Comparison of ENCODE assay signal across 8 cellular contexts in the genomic region with DNA sequence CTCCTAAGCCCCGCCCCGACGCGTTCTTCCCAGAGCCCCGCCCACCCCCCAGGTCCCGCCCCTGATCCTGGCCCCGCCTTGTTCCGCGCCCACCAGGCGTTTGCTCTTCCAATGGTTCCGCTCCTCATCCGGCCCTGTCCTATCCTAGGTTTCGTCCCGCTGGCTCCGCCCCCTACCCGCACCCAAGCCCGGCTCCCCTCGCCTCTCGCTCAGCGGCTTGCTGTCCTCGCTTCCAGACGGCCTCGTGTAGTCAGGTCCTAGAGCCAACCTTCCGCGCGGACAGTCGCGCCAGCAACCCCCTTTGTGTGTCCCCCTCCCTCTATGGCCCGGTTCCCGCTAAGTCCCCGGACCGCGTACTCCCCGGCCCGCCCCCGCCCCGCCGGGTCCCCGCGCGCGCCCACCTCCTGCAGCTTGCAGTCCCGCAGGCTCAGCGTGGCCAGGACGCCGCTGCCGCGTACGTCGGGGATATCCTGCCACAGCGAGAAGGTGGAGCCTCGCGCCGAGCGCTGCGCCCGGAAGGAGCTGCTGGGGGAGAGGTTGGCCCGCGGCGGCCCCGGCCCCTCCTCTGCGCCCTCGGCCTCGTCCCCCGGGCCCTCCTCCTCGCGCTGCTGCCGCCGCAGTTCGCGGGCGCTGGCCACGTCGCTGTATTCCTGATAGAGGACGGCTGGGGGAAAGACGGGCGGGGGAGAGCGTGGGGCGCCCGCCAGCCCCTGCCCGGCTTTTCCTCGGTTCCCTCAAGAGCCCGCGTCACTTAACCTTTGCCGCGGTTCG. TPM values are rescaled to one million over a fixed set of nuclear protein-coding genes. Genes with fewer than 3 reads are reported as not detected.
DNase-seq lines count a peak whose midpoint lies in the region; TF ChIP-seq lines count a peak whose summit lies in the region.

No MANE protein-coding gene starts in this region.

- in situ Hi-C loops in SK-MEL-5 (cut with HindIII; ENCODE audit: low pct_unique_long_range_greater_than_20kb, low sequenced_read_pairs): no loop called here

- H3K4me1 ChIP-seq in thymus (ENCODE audit: control insufficient read depth, insufficient read depth, low read length): peaks cover 10% of the 10 kb centered on the region

- peak overlapping the region; percentile 97 for H3K27ac ChIP-seq in thymus (ENCODE audit: low read depth)

- under 1% methylated on average over 87 of the region's 87 CpGs for WGBS in thymus

- no peaks in the 10 kb centered on the region for H3K27me3 Mint-ChIP-seq in activated naive CD4-positive, alpha-beta T cell treated with anti-CD3 and anti-CD28 coated beads, Interleukin-2, amount 50 U/mL, for 24 hours
- H3K27me3 Mint-ChIP-seq in osteocyte (ENCODE audit: unreplicated experiment): no peaks in the 10 kb centered on the region

- peak overlapping the region; percentile 86 for H3K4me3 Mint-ChIP-seq in activated naive CD4-positive, alpha-beta T cell treated with anti-CD3 and anti-CD28 coated beads, Interleukin-2, amount 50 U/mL, for 24 hours
- H3K4me3 Mint-ChIP-seq in osteocyte (ENCODE audit: unreplicated experiment): peak overlapping the region; percentile 75

- TF ChIP-seq CTCF in HFF-Myc (IDR thresholded peaks at IDR 0.05; ENCODE audit: low read depth, low read length, missing control alignments): no peak
- no peak for TF ChIP-seq CTCF in NB4 (IDR thresholded peaks at IDR 0.05; ENCODE audit: low read depth, low read length)
- TF ChIP-seq CTCF in osteocyte (IDR thresholded peaks at IDR 0.05): no peak

- H3K4me1 Mint-ChIP-seq in activated naive CD4-positive, alpha-beta T cell treated with anti-CD3 and anti-CD28 coated beads, Interleukin-2, amount 50 U/mL, for 24 hours: peaks cover 23% of the 10 kb centered on the region
- H3K4me1 Mint-ChIP-seq in osteocyte (ENCODE audit: unreplicated experiment): peaks cover 23% of the 10 kb centered on the region

- H3K9me3 ChIP-seq in thymus (ENCODE audit: control insufficient read depth): no peaks in the 10 kb centered on the region

- peaks cover 2% of the 10 kb centered on the region for H3K36me3 Mint-ChIP-seq in activated naive CD4-positive, alpha-beta T cell treated with anti-CD3 and anti-CD28 coated beads, Interleukin-2, amount 50 U/mL, for 24 hours
- H3K36me3 Mint-ChIP-seq in osteocyte (ENCODE audit: unreplicated experiment): peaks cover 4% of the 10 kb centered on the region

- peak; percentile 85 for TF ChIP-seq POLR2A in NB4 (IDR thresholded peaks at IDR 0.05; ENCODE audit: extremely low read depth, insufficient read length)

- DNase-seq in GF-D8 (lab: John Stamatoyannopoulos, UW) (peak; percentile 92), HFF-Myc (ENCODE audit: extremely low read depth, low read depth) (peak; percentile 95), NB4 (ENCODE audit: low read depth) (peak; percentile 98), SK-MEL-5 (ENCODE audit: low read depth, low spot score) (peak; percentile 96), head of caudate nucleus (peak; percentile 78 to 96 (median 91)), osteocyte (ENCODE audit: extremely low spot score, unreplicated experiment) (peak; percentile 99)

- H3K9me3 Mint-ChIP-seq in activated naive CD4-positive, alpha-beta T cell treated with anti-CD3 and anti-CD28 coated beads, Interleukin-2, amount 50 U/mL, for 24 hours: no peaks in the 10 kb centered on the region
- H3K9me3 Mint-ChIP-seq in osteocyte (ENCODE audit: unreplicated experiment): no peaks in the 10 kb centered on the region

- intact Hi-C loops in head of caudate nucleus (cut with DNase I): no loop called here

- H3K27ac Mint-ChIP-seq in activated naive CD4-positive, alpha-beta T cell treated with anti-CD3 and anti-CD28 coated beads, Interleukin-2, amount 50 U/mL, for 24 hours: peak overlapping the region; percentile 98
- H3K27ac Mint-ChIP-seq in osteocyte (ENCODE audit: unreplicated experiment): peak overlapping the region; percentile 87

- H3K36me3 ChIP-seq in thymus (ENCODE audit: control insufficient read depth, insufficient read depth): peaks cover 6% of the 10 kb centered on the region

- H3K27me3 ChIP-seq in thymus (ENCODE audit: control insufficient read depth, insufficient read depth): no peaks in the 10 kb centered on the region

- H3K4me3 ChIP-seq in HFF-Myc (replicated peaks; ENCODE audit: low read depth, low read length) (peak overlapping the region; percentile 42), NB4 (ENCODE audit: low read depth, low read length) (peak overlapping the region; percentile 51), thymus (ENCODE audit: low read length) (peak overlapping the region; percentile 69)

RNA-seq across cellular contexts. Expression of gene ARHGEF19, which starts 5.7 kb away (rescaled TPM):
- total RNA-seq in SK-MEL-5 (2014; rRNA removed; shearing (Covaris generic)): 1.6 and 2.6 TPM in 2 replicates
- polyA plus RNA-seq in SK-MEL-5 (2015; cell fraction: cytosol; rRNA removed): 7.2 and 9.9 TPM in 2 replicates
- polyA plus RNA-seq in SK-MEL-5 (2015; cell fraction: nucleus; rRNA removed): 11.4 and 22.0 TPM in 2 replicates
- total RNA-seq in osteocyte: 8.5 and 9.5 TPM in 2 replicates
- polyA plus RNA-seq in thymus: 9.6 TPM

RNA-seq across cellular contexts. Expression of gene CPLANE2, which starts 30.3 kb away (rescaled TPM):
- 4.9 and 7.1 TPM in 2 replicates for total RNA-seq in SK-MEL-5 (2014; rRNA removed; shearing (Covaris generic))
- polyA plus RNA-seq in SK-MEL-5 (2015; cell fraction: cytosol; rRNA removed): 5.9 and 11.8 TPM in 2 replicates
- 6.1 and 12.5 TPM in 2 replicates for polyA plus RNA-seq in SK-MEL-5 (2015; cell fraction: nucleus; rRNA removed)
- total RNA-seq in osteocyte: 10.3 and 11.8 TPM in 2 replicates
- 4.0 TPM for polyA plus RNA-seq in thymus

RNA-seq across cellular contexts. Expression of gene EPHA2, which starts 50.9 kb away (rescaled TPM):
- 2.5 and 5.0 TPM in 2 replicates for total RNA-seq in SK-MEL-5 (2014; rRNA removed; shearing (Covaris generic))
- polyA plus RNA-seq in SK-MEL-5 (2015; cell fraction: cytosol; rRNA removed): 9.0 and 11.4 TPM in 2 replicates
- 7.4 and 16.9 TPM in 2 replicates for polyA plus RNA-seq in SK-MEL-5 (2015; cell fraction: nucleus; rRNA removed)
- 152 and 155 TPM in 2 replicates for total RNA-seq in osteocyte
- 6.2 TPM for polyA plus RNA-seq in thymus

Comparison
In these comparisons a context has a peak if more than half of its experiments do, and no peak if none do; other contexts are left out.
1. Peak in every context shown above with its lines: DNase-seq, H3K4me3 ChIP-seq and H3K27ac ChIP-seq.
2. RNA of gene EPHA2, which starts 50.9 kb away (total RNA-seq): 152 to 155 TPM in osteocyte; 2.5 to 5.0 TPM in SK-MEL-5; every median in the first group is over 10 times any median in the second.